Comparison of ENCODE assay signal across 18 cellular contexts in genomic region chr2:52135235-52135634, GRCh38.
"Had no signal": no experiment of that assay in that cellular context is flagged by ENCODE, and none has a peak within 500 bp of the region (broad histone marks: within the 10 kb centered on the region; RNA-seq: fewer than 3 reads in every experiment).

No MANE protein-coding gene starts in this region.

- H3K9me3 ChIP-seq: pancreas, thoracic aorta had no signal

- H3K36me3 ChIP-seq: neural progenitor cell, pancreas, thoracic aorta had no signal

- H3K4me1 ChIP-seq: neural progenitor cell, pancreas had no signal

- H3K27me3 ChIP-seq: neural progenitor cell, pancreas had no signal

- H3K4me2 ChIP-seq: neural progenitor cell had no signal

- H3K4me3 ChIP-seq: lung, neural progenitor cell, pancreas, thoracic aorta had no signal

- ATAC-seq: activated T-cell treated with anti-CD3 and anti-CD28 coated beads, Interleukin-2, amount 50 U/mL, for 72 hours; left cardiac atrium; pancreas; stimulated activated naive CD8-positive, alpha-beta T cell treated with anti-CD3 and anti-CD28 coated beads, Interleukin-15, amount 100 ng/mL, for 72 hours had no signal

- FAIRE-seq: pancreas had no signal

- DNase-seq: activated CD4-positive, alpha-beta memory T cell treated with anti-CD3 and anti-CD28 coated beads, Interleukin-2, amount 10 ng/mL, durations not matched to agents 7 days and 5 days; activated naive CD4-positive, alpha-beta T cell; activated T-cell treated with anti-CD3 and anti-CD28 coated beads, Interleukin-2, amount 50 U/mL, for 72 hours; central memory CD4-positive, alpha-beta T cell; cortex of kidney; effector CD8-positive, alpha-beta T cell; immature natural killer cell; left cardiac atrium; midbrain; pancreas; retina; stimulated activated CD4-positive, alpha-beta T cell treated with anti-CD3 and anti-CD28 coated beads, Interleukin-15, amount 100 ng/mL, for 24 hours; stimulated activated CD4-positive, alpha-beta T cell treated with anti-CD3 and anti-CD28 coated beads, Interleukin-4, amount 100 ng/mL, for 24 hours; stimulated activated naive CD8-positive, alpha-beta T cell treated with anti-CD3 and anti-CD28 coated beads, Interleukin-15, amount 100 ng/mL, for 72 hours had no signal

- H3K27ac ChIP-seq: neural progenitor cell, pancreas, thoracic aorta, VCaP had no signal
